Comparison of ENCODE assay signal across 14 cellular contexts in genomic region chr4:113444386-113444785, GRCh38.
DNase-seq lines count a peak whose midpoint lies in the region; ATAC-seq and TF ChIP-seq lines count a peak whose summit lies in the region.
"Had no signal": no experiment of that assay in that cellular context is flagged by ENCODE, and none has a peak within 500 bp of the region (broad histone marks: within the 10 kb centered on the region; RNA-seq: fewer than 3 reads in every experiment).

No MANE protein-coding gene starts in this region.

- intact Hi-C loops in sciatic nerve (cut with DNase I) = no loop called here

- H3K4me3 ChIP-seq in fibroblast of the aortic adventitia (ENCODE audit: low read depth, low read length) = no peak overlapping the region
- H3K4me3 ChIP-seq: BLaER1, pancreas had no signal

- peak; percentile 18 for ATAC-seq in sciatic nerve
- ATAC-seq: left colon had no signal

- DNase-seq in EL = peak; percentile 79
- DNase-seq in amniotic stem cell (lab: John Stamatoyannopoulos, UW) = peak; percentile 41
- DNase-seq in fibroblast of the aortic adventitia (ENCODE audit: low read depth) = peak; percentile 96
- no peak for DNase-seq in sciatic nerve (ENCODE audit: low spot score)
- no peak for DNase-seq in superior temporal gyrus (ENCODE audit: extremely low spot score)
- DNase-seq in DMS153 (lab: John Stamatoyannopoulos, UW) = no peak
- no peak for DNase-seq in amygdala (lab: John Stamatoyannopoulos, UW)
- no peak for DNase-seq in NCI-H187 treated with DMSO at 0.1 percent for 48 hours (lab: John Stamatoyannopoulos, UW)
- DNase-seq: GF-D8, left colon, NCI-H1417, NCI-H82, pancreas had no signal

- no peak for TF ChIP-seq CTCF in fibroblast of the aortic adventitia (IDR thresholded peaks at IDR 0.05; ENCODE audit: insufficient read depth, low read length)

Comparison
In these comparisons a context has a peak if more than half of its experiments do, and no peak if none do; other contexts are left out.
1. DNase-seq: peak in EL (single experiment), amniotic stem cell (single experiment) and fibroblast of the aortic adventitia (single experiment); none in sciatic nerve (single experiment), superior temporal gyrus (single experiment), DMS153 (single experiment), amygdala (0 of 56) and NCI-H187 treated with DMSO at 0.1 percent for 48 hours (single experiment).